ENCODE assay signal across 8 cellular contexts in genomic region chr1:9651565-9652378, GRCh38. TPM values are rescaled to one million over a fixed set of nuclear protein-coding genes. Genes with fewer than 3 reads are reported as not detected.
DNase-seq lines count a peak whose midpoint lies in the region; ATAC-seq and TF ChIP-seq lines count a peak whose summit lies in the region.

PIK3CD (plus strand) TSS chr1:9651731; CDS start chr1:9710456, 58,725 bp downstream.

- H2AFZ ChIP-seq in hepatocyte, result peak within 1 kb of the TSS; percentile 68

- no peaks in the 10 kb centered on the region for H4K20me1 ChIP-seq in hepatocyte (ENCODE audit: insufficient read depth, poor library complexity, severe bottlenecking)

- H3K4me3 ChIP-seq in SJCRH30 (peak within 1 kb of the TSS; percentile 51), adipocyte (ENCODE audit: low read length) (peak within 1 kb of the TSS; percentile 69), hepatocyte (peak within 1 kb of the TSS; percentile 30), sigmoid colon (peak within 1 kb of the TSS in 3 of 4 donors; percentile 33 to 56 (median 48))

- H3K36me3 ChIP-seq in SJCRH30 (no peaks in the 10 kb centered on the region), adipocyte (ENCODE audit: control insufficient read depth, insufficient read depth, low read length, severe bottlenecking) (no peaks in the 10 kb centered on the region), hepatocyte (replicated peaks; ENCODE audit: insufficient read depth, low read depth) (no peaks in the 10 kb centered on the region), sigmoid colon (no peaks in the 10 kb centered on the region)

- H3K9me2 ChIP-seq in hepatocyte (replicated peaks; ENCODE audit: insufficient read depth), result no peaks in the 10 kb centered on the region

- peak; percentile 33 for ATAC-seq in HG02798 (IDR thresholded peaks at IDR 0.05; ENCODE audit: poor library complexity, unreplicated experiment)
- ATAC-seq in GM21360 (IDR thresholded peaks at IDR 0.05; ENCODE audit: unreplicated experiment), result no peak

- H3K9ac ChIP-seq in adipocyte (ENCODE audit: low read length), result no peak within 1 kb of the TSS

- WGBS in hepatocyte (ENCODE audit: low lambda C conversion rate, missing lambda C conversion rate), result 2% methylated on average over 78 of the region's 94 CpGs
- 0 to 1% methylated on average over 94 of the region's 94 CpGs for WGBS in sigmoid colon, 2 donors

- peak within 1 kb of the TSS; percentile 99 for H3K4me2 ChIP-seq in hepatocyte

- no peaks in the 10 kb centered on the region for H3K79me2 ChIP-seq in hepatocyte

- TF ChIP-seq CTCF in hepatocyte (IDR thresholded peaks at IDR 0.05; ENCODE audit: poor library complexity) (no peak), sigmoid colon (IDR thresholded peaks at IDR 0.05) (no peak)

- TF ChIP-seq POLR2A in sigmoid colon (IDR thresholded peaks at IDR 0.05), result no peak

- H3K4me1 ChIP-seq in SJCRH30 (peaks cover 4% of the 10 kb centered on the region; the same call in 1 of the 2 replicates), adipocyte (ENCODE audit: control insufficient read depth, insufficient read depth, low read length) (peaks cover 8% of the 10 kb centered on the region), hepatocyte (ENCODE audit: insufficient read depth) (peaks cover 5% of the 10 kb centered on the region), sigmoid colon (peaks cover 0 to 17% (median 13%) of the 10 kb centered on the region in 4 donors)

- H3K27ac ChIP-seq in SJCRH30, result no peak within 1 kb of the TSS
- no peak within 1 kb of the TSS for H3K27ac ChIP-seq in hepatocyte
- peak within 1 kb of the TSS; percentile 29 to 56 (median 48) for H3K27ac ChIP-seq in sigmoid colon

- no peak for TF ChIP-seq EP300 in sigmoid colon (IDR thresholded peaks at IDR 0.05)

- H3K9me3 ChIP-seq in SJCRH30 (replicated peaks) (no peaks in the 10 kb centered on the region), adipocyte (ENCODE audit: control insufficient read depth, low read length) (no peaks in the 10 kb centered on the region), hepatocyte (ENCODE audit: low read depth) (no peaks in the 10 kb centered on the region), sigmoid colon (no peaks in the 10 kb centered on the region)

- DNase-seq in DMS114 treated with DMSO at 0.1 percent for 48 hours (lab: John Stamatoyannopoulos, UW; ENCODE audit: unreplicated experiment) (peak; percentile 21), SJCRH30 (peak; percentile 29 to 42), adipocyte (ENCODE audit: low read depth) (peak; percentile 75), hepatocyte (ENCODE audit: low spot score) (peak; percentile 52), sigmoid colon (no peak), kidney glomerular epithelial cell (lab: John Stamatoyannopoulos, UW) (no peak)

- intact Hi-C loops in sigmoid colon (cut with DNase I), result no loop called here

- peaks cover 30% of the 10 kb centered on the region for H3K27me3 ChIP-seq in SJCRH30
- H3K27me3 ChIP-seq in adipocyte (replicated peaks; ENCODE audit: control insufficient read depth, insufficient read depth, low read length), result peaks cover 11% of the 10 kb centered on the region
- H3K27me3 ChIP-seq in hepatocyte, result peaks cover 52% of the 10 kb centered on the region
- peaks cover 16 to 54% (median 32%) of the 10 kb centered on the region in 3 donors for H3K27me3 ChIP-seq in sigmoid colon

RNA-seq across cellular contexts. Expression of gene PIK3CD, which starts in this region (rescaled TPM):
- 2.0 and 2.5 TPM in 2 replicates for total RNA-seq in SJCRH30 (2014; rRNA removed; shearing (Covaris generic))
- total RNA-seq in hepatocyte (1.0 and 1.3 TPM in 2 replicates), sigmoid colon (10 to 100 TPM in 2 of 4 donors, 1 to 10 TPM in 2; 6.9 to 12.5 (median 10.0) TPM)
- polyA plus RNA-seq in hepatocyte (1.2 and 3.2 TPM in 2 replicates), sigmoid colon (10 to 100 TPM in 1 of 3 donors, 1 to 10 TPM in 2; 1.2 to 23.1 (median 1.2) TPM)

Comparison
In these comparisons a context has a peak if more than half of its experiments do, and no peak if none do; other contexts are left out.
1. DNase-seq: peak in DMS114 treated with DMSO at 0.1 percent for 48 hours (single experiment), SJCRH30 (2 of 2), adipocyte (single experiment) and hepatocyte (single experiment); none in sigmoid colon (single experiment) and kidney glomerular epithelial cell (single experiment).
2. H3K27ac ChIP-seq: peak in sigmoid colon (4 of 4); none in SJCRH30 (single experiment) and hepatocyte (single experiment).
3. Peak in every context shown above with its lines, with median percentiles within 50 percentile points of each other: H3K4me3 ChIP-seq.